1 cellular context compared by ENCODE assay signal in genomic region chr2:134118279-134119116, GRCh38.
A peak's percentile ranks its signal among the peaks of the same experiment; 100 is the strongest.
TF ChIP-seq lines count a peak whose summit lies in the region.

No MANE protein-coding gene starts in this region.

TF ChIP-seq in neural cell, 6 proteins besides CTCF, POLR2A, EP300 and RAD21 (continued from another document):
- peak; percentile 99 for TF ChIP-seq SMC3 (conservative IDR thresholded peaks at IDR 0.05; ENCODE audit: poor library complexity)
